ENCODE assay signal across 20 cellular contexts in the genomic region with DNA sequence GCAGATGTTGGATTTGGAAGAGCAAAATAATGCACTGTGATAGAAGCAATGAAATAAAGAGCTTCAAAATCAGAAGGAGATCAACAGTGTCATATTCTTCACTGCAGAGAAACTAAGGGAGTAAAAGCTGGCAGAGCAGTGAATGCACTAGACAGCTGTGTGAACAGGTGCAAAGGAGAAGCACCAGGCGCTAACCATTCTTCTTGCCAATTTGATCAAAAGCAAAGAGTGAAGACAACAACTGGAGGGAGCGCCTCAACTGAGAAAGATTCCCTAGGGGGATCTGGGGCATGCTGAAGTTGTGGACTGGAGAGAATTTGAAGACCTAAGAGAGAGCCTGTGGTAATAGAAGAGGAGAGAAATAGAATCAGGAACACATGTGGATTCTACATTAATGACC. TPM values are rescaled to one million over a fixed set of nuclear protein-coding genes. Genes with fewer than 3 reads are reported as not detected.
DNase-seq lines count a peak whose midpoint lies in the region; TF ChIP-seq lines count a peak whose summit lies in the region.
"Had no signal": no experiment of that assay in that cellular context is flagged by ENCODE, and none has a peak within 500 bp of the region (broad histone marks: within the 10 kb centered on the region; RNA-seq: fewer than 3 reads in every experiment).

No MANE protein-coding gene starts in this region.

- H3K4me3 ChIP-seq in adipocyte (ENCODE audit: low read length) = peak overlapping the region; percentile 14
- H3K4me3 ChIP-seq in parathyroid adenoma (ENCODE audit: low read depth, low read length) = no peak overlapping the region
- no peak overlapping the region for H3K4me3 ChIP-seq in transverse colon
- H3K4me3 ChIP-seq: BLaER1, Peyer's patch had no signal

- H3K36me3 ChIP-seq in adipocyte (ENCODE audit: control insufficient read depth, insufficient read depth, low read length, severe bottlenecking) (no peaks in the 10 kb centered on the region), parathyroid adenoma (ENCODE audit: control insufficient read depth, insufficient read depth, low read length) (no peaks in the 10 kb centered on the region), transverse colon (no peaks in the 10 kb centered on the region)
- H3K36me3 ChIP-seq: BLaER1, Peyer's patch had no signal

- H3K4me2 ChIP-seq in parathyroid adenoma (ENCODE audit: low read length) = no peak overlapping the region
- H3K4me2 ChIP-seq: BLaER1 had no signal

- 85% methylated on average over 2 of the region's 2 CpGs; no CpG with 5 or more reads in 1 of the 2 donors for WGBS in transverse colon (ENCODE audit: low coverage in 1 of 2), 2 donors

- peaks cover 29% of the 10 kb centered on the region for H3K4me1 ChIP-seq in adipocyte (ENCODE audit: control insufficient read depth, insufficient read depth, low read length)
- H3K4me1 ChIP-seq in parathyroid adenoma = peaks cover 40% of the 10 kb centered on the region
- no peaks in the 10 kb centered on the region for H3K4me1 ChIP-seq in transverse colon
- H3K4me1 ChIP-seq: BLaER1 had no signal

- H3K27ac ChIP-seq in parathyroid adenoma = peak overlapping the region; percentile 68
- peak overlapping the region; percentile 7 to 30 (median 20) for H3K27ac ChIP-seq in transverse colon
- H3K27ac ChIP-seq: BLaER1 had no signal

- TF ChIP-seq CTCF in parathyroid adenoma (IDR thresholded peaks at IDR 0.05) (no peak), transverse colon (IDR thresholded peaks at IDR 0.05) (no peak)

- H3K9ac ChIP-seq in adipocyte (ENCODE audit: low read length) = no peak overlapping the region
- no peak overlapping the region for H3K9ac ChIP-seq in parathyroid adenoma
- H3K9ac ChIP-seq: BLaER1, GM23248 had no signal

- intact Hi-C loops in transverse colon (cut with DNase I; ENCODE audit: low total_unique reads) = no loop called here

- in situ Hi-C loops in transverse colon (cut with MboI; ENCODE audit: low pct_ligation_motif_present in 1 of 4, low pct_unique_long_range_greater_than_20kb in 1 of 4, low sequenced_read_pairs in 3 of 4) = no loop called here

- DNase-seq in NCI-H748 (lab: John Stamatoyannopoulos, UW; ENCODE audit: unreplicated experiment) (peak; percentile 2), NCI-H748 treated with DMSO at 0.1 percent for 48 hours (lab: John Stamatoyannopoulos, UW) (no peak), adipocyte (ENCODE audit: low read depth) (no peak), transverse colon (no peak), SIG-M5 (lab: John Stamatoyannopoulos, UW) (no peak), NCI-H524 treated with DMSO at 0.1 percent for 48 hours (lab: John Stamatoyannopoulos, UW) (no peak), NCI-H2196 (lab: John Stamatoyannopoulos, UW; ENCODE audit: unreplicated experiment) (no peak)
- DNase-seq: CD4-positive, alpha-beta memory T cell; DMS53; NCI-H1436; NCI-H2029 treated with DMSO at 0.1 percent for 48 hours; NCI-H2227 treated with DMSO at 0.1 percent for 48 hours; NCI-H510A treated with DMSO at 0.1 percent for 48 hours; Peyer's patch; SW 1271 had no signal

- H3K27me3 ChIP-seq in adipocyte (replicated peaks; ENCODE audit: control insufficient read depth, insufficient read depth, low read length) (no peaks in the 10 kb centered on the region), parathyroid adenoma (ENCODE audit: control insufficient read depth, insufficient read depth, low read length) (no peaks in the 10 kb centered on the region), transverse colon (no peaks in the 10 kb centered on the region)
- H3K27me3 ChIP-seq: BLaER1, Peyer's patch had no signal

- H2AFZ ChIP-seq in parathyroid adenoma = no peak overlapping the region

- TF ChIP-seq EP300 in transverse colon (IDR thresholded peaks at IDR 0.05; ENCODE audit: low read depth) = no peak

- TF ChIP-seq POLR2A in transverse colon (IDR thresholded peaks at IDR 0.05) = no peak

- H3K79me2 ChIP-seq in parathyroid adenoma = peaks cover 26% of the 10 kb centered on the region

- H3K9me3 ChIP-seq in adipocyte (ENCODE audit: control insufficient read depth, low read length) = no peaks in the 10 kb centered on the region
- H3K9me3 ChIP-seq in parathyroid adenoma (ENCODE audit: control insufficient read depth, low read length) = no peaks in the 10 kb centered on the region
- H3K9me3 ChIP-seq in transverse colon = no peaks in the 10 kb centered on the region
- H3K9me3 ChIP-seq: BLaER1, Peyer's patch had no signal

RNA-seq across cellular contexts. Expression of a gene that starts 50.4 kb away (rescaled TPM):
- under 1 TPM in 1 of 4 donors, not detected in 3; 0.37 TPM for total RNA-seq in transverse colon
- total RNA-seq: A172; CD4-positive, alpha-beta memory T cell; GM23248; HT-29 had no signal
